Comparison of ENCODE assay signal across 1 cellular context in genomic region chr11:91819195-91819594, GRCh38.
TF ChIP-seq lines count a peak whose summit lies in the region.

No MANE protein-coding gene starts in this region.

TF ChIP-seq in WTC11, 78 proteins besides CTCF, POLR2A, EP300 and RAD21 (continued from another document):
- TF ChIP-seq E2F4 (CRISPR knock-in tag; IDR thresholded peaks at IDR 0.05; ENCODE audit: borderline replicate concordance, low read depth): no peak
- TF ChIP-seq E2F5 (CRISPR knock-in tag; IDR thresholded peaks at IDR 0.05): no peak
- TF ChIP-seq ZNF396 (CRISPR knock-in tag; IDR thresholded peaks at IDR 0.05; ENCODE audit: borderline replicate concordance): no peak
- TF ChIP-seq CBFB (CRISPR knock-in tag; IDR thresholded peaks at IDR 0.05; ENCODE audit: low read depth): no peak
- TF ChIP-seq AR (CRISPR knock-in tag; IDR thresholded peaks at IDR 0.05): no peak
- TF ChIP-seq CREM (CRISPR knock-in tag; IDR thresholded peaks at IDR 0.05): no peak
- TF ChIP-seq PRDM15 (CRISPR knock-in tag; IDR thresholded peaks at IDR 0.05): no peak
- no peak for TF ChIP-seq HMGXB4 (CRISPR knock-in tag; IDR thresholded peaks at IDR 0.05)
